18 cellular contexts compared by ENCODE assay signal in the genomic region with DNA sequence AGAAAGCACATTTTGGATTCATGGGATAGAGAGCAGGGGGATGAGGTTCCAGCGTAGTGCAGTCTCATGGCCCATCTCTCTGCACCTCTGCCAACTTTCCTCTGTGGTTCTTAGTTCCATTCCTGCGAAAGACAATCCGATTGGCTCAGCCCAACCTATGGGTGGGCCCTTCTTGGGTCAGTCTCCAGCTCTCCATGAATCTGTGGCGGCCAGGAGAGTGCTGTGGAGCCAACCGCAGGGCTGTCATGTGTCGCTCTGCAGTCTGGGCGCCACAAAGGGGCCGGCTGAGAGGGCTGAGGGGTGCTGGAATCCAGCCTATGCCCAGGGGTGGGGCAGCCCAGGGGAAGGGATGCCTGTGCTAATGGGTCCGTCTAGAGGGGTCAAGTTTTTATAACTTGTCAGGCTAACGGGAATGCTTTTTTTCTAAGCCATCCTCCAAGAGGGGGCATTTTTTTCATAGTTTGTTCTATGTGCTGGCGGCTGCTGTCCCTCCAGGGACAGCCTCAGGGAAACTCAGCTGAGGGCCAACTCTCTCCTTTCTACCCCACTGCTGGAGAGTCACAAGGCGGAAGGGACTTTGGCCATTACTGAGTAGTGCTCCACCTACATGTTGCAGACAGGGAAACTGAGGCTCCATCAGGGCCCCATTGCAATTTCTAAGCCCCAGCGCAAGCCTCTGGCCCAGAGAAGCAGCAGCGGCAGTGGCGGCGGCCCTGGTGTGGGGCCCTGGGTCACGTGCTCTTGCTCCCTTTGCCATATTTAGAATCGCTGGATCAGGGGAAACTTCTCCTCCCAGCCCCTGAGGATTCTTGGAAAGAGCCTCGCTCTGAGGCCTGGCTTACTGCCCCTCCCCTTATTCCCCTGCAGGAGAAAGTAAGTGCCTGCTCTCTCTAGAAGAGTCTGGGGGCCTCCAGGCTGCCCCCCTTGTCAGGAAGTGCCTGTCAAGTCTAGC. TPM values are rescaled to one million over a fixed set of nuclear protein-coding genes. Genes with fewer than 3 reads are reported as not detected.
DNase-seq lines count a peak whose midpoint lies in the region; ATAC-seq and TF ChIP-seq lines count a peak whose summit lies in the region.
"Had no signal": no experiment of that assay in that cellular context is flagged by ENCODE, and none has a peak within 500 bp of the region (broad histone marks: within the 10 kb centered on the region; RNA-seq: fewer than 3 reads in every experiment).

No MANE protein-coding gene starts in this region.

- H3K9ac ChIP-seq in adipocyte (ENCODE audit: low read length), result peak overlapping the region; percentile 39
- H3K9ac ChIP-seq in neuronal stem cell (ENCODE audit: low read depth, low read length, poor library complexity), result no peak overlapping the region

- CTCF ChIA-PET in CD8-positive, alpha-beta T cell (lab: Charles Lee), result interaction anchor here (1.3 to 1.7 kb wide), 2 partner anchors 33 to 43 kb away, joined by 4 to 5 read pairs; no protein-coding TSS in a partner anchor

- no peak overlapping the region for H3K4ac ChIP-seq in neuronal stem cell (ENCODE audit: low read length)

- peak overlapping the region; percentile 77 for H2BK15ac ChIP-seq in neuronal stem cell (ENCODE audit: low read length)

- H2BK120ac ChIP-seq in neuronal stem cell (ENCODE audit: low read depth, low read length), result no peak overlapping the region

- no peak overlapping the region for H2BK12ac ChIP-seq in neuronal stem cell (ENCODE audit: low read length)

- peak overlapping the region; percentile 16 for H3K18ac ChIP-seq in neuronal stem cell (ENCODE audit: low read length)

- no peak overlapping the region for H3K23ac ChIP-seq in neuronal stem cell (ENCODE audit: low read depth, low read length, poor library complexity)

- no peak overlapping the region for H3K27ac Mint-ChIP-seq in CD8-positive, alpha-beta T cell
- H3K27ac Mint-ChIP-seq: effector memory CD8-positive, alpha-beta T cell; HFFc6 had no signal

- no peak overlapping the region for H2BK5ac ChIP-seq in neuronal stem cell (ENCODE audit: low read length)

- intact Hi-C loops in heart left ventricle (cut with DNase I), result no loop called here
- intact Hi-C loops in tibial artery (cut with DNase I; ENCODE audit: low total_unique reads), result no loop called here
- intact Hi-C loops in CD8-positive, alpha-beta T cell (cut with DNase I, micrococcal nuclease), result no loop called here

- DNase-seq in adipocyte (ENCODE audit: low read depth) (no peak), heart left ventricle (peak in 4 of 5 donors; percentile 60 to 64 (median 63)), neuronal stem cell (ENCODE audit: low spot score) (no peak), tibial artery (peak; percentile 36 to 87), NAMALWA (ENCODE audit: low spot score) (no peak)
- no peak for DNase-seq in stimulated activated CD4-positive, alpha-beta T cell treated with anti-CD3 and anti-CD28 coated beads, Interleukin-4, amount 100 ng/mL, for 24 hours
- no peak for DNase-seq in CD8-positive, alpha-beta T cell
- DNase-seq: effector memory CD8-positive, alpha-beta T cell; EL; foreskin fibroblast; HFFc6; naive thymus-derived CD4-positive, alpha-beta T cell; NCI-H1694; stimulated activated naive CD8-positive, alpha-beta T cell treated with anti-CD3 and anti-CD28 coated beads, Interleukin-15, Interleukin-2, amounts not matched to agents 100 U/mL and 50 U/mL, for 24 hours had no signal

- H3K27me3 Mint-ChIP-seq in CD8-positive, alpha-beta T cell (ENCODE audit: low read depth), result no peaks in the 10 kb centered on the region
- H3K27me3 Mint-ChIP-seq: effector memory CD8-positive, alpha-beta T cell had no signal

- H3K4me3 ChIP-seq in adipocyte (ENCODE audit: low read length), result no peak overlapping the region
- peak overlapping the region in 2 of 12 donors; percentile 5 to 24 for H3K4me3 ChIP-seq in heart left ventricle
- no peak overlapping the region for H3K4me3 ChIP-seq in neuronal stem cell (ENCODE audit: low read length in 2 of 2)
- H3K4me3 ChIP-seq in tibial artery, result peak overlapping the region; percentile 11 to 27
- H3K4me3 ChIP-seq in CD8-positive, alpha-beta T cell (ENCODE audit: low read depth, low read length), result no peak overlapping the region

- no peak overlapping the region for H3K4me2 ChIP-seq in neuronal stem cell (ENCODE audit: insufficient read depth, low read length, poor library complexity, severe bottlenecking)

- peaks cover 22% of the 10 kb centered on the region for H3K4me1 Mint-ChIP-seq in CD8-positive, alpha-beta T cell (ENCODE audit: low read depth)

- H3K9me3 ChIP-seq in adipocyte (ENCODE audit: control insufficient read depth, low read length) (no peaks in the 10 kb centered on the region), heart left ventricle (no peaks in the 10 kb centered on the region), neuronal stem cell (replicated peaks in 1 of 2; ENCODE audit: control insufficient read depth in 2 of 2, insufficient read depth in 1 of 2, low read depth in 1 of 2, low read length in 2 of 2) (no peaks in the 10 kb centered on the region), tibial artery (no peaks in the 10 kb centered on the region)
- H3K9me3 ChIP-seq in CD8-positive, alpha-beta T cell (ENCODE audit: low read length), result no peaks in the 10 kb centered on the region

- POLR2A ChIA-PET in CD8-positive, alpha-beta T cell (lab: Charles Lee), result no interaction called here

- H3K36me3 Mint-ChIP-seq in CD8-positive, alpha-beta T cell, result no peaks in the 10 kb centered on the region

- TF ChIP-seq POLR2A in heart left ventricle (IDR thresholded peaks at IDR 0.05), result no peak

- no peak overlapping the region for H2AK5ac ChIP-seq in neuronal stem cell (ENCODE audit: low read depth, low read length)

- H3K4me1 ChIP-seq in adipocyte (ENCODE audit: control insufficient read depth, insufficient read depth, low read length), result peaks cover 24% of the 10 kb centered on the region
- peaks cover under 1 to 40% (median 32%) of the 10 kb centered on the region in 12 donors for H3K4me1 ChIP-seq in heart left ventricle
- H3K4me1 ChIP-seq in neuronal stem cell (ENCODE audit: control insufficient read depth in 2 of 2, insufficient read depth in 1 of 2, low read depth in 1 of 2, low read length in 2 of 2), result peaks cover 11 to 19% of the 10 kb centered on the region in 2 donors
- peaks cover 0 to 65% (median 46%) of the 10 kb centered on the region in 4 donors for H3K4me1 ChIP-seq in tibial artery
- H3K4me1 ChIP-seq in CD8-positive, alpha-beta T cell (ENCODE audit: insufficient read depth, low read length), result peaks cover 12% of the 10 kb centered on the region

- no peaks in the 10 kb centered on the region for H3K9me3 Mint-ChIP-seq in CD8-positive, alpha-beta T cell
- H3K9me3 Mint-ChIP-seq: central memory CD8-positive, alpha-beta T cell; effector memory CD8-positive, alpha-beta T cell; HFFc6 had no signal

- no peaks in the 10 kb centered on the region for H3K79me1 ChIP-seq in neuronal stem cell (ENCODE audit: low read depth, low read length)

- no peak overlapping the region for H4K91ac ChIP-seq in neuronal stem cell (ENCODE audit: low read depth, low read length, poor library complexity)

- peak overlapping the region in 11 of 12 donors; percentile 28 to 75 (median 40) for H3K27ac ChIP-seq in heart left ventricle
- no peak overlapping the region for H3K27ac ChIP-seq in neuronal stem cell (replicated peaks; ENCODE audit: low read length)
- H3K27ac ChIP-seq in tibial artery, result peak overlapping the region; percentile 70 to 85
- no peak overlapping the region for H3K27ac ChIP-seq in CD8-positive, alpha-beta T cell (ENCODE audit: low read depth, low read length)

- peak overlapping the region; percentile 57 for H2AFZ ChIP-seq in neuronal stem cell (ENCODE audit: low read length)

- 41 to 52% (median 51%) methylated on average over 18 to 19 of the region's 19 CpGs for WGBS in heart left ventricle, 4 donors
- no CpG with 5 or more reads among the region's 19 CpGs for WGBS in neuronal stem cell (ENCODE audit: extremely low coverage in 2 of 2, insufficient read length in 2 of 2, insufficient replicate concordance in 1 of 2), 2 donors

- H3K27me3 ChIP-seq in adipocyte (replicated peaks; ENCODE audit: control insufficient read depth, insufficient read depth, low read length) (peaks cover 6% of the 10 kb centered on the region), heart left ventricle (no peaks in the 10 kb centered on the region), neuronal stem cell (ENCODE audit: control insufficient read depth in 3 of 3, insufficient read depth in 3 of 3, low read depth in 1 of 3, low read length in 3 of 3) (peaks cover 0 to 53% (median 0%) of the 10 kb centered on the region in 3 experiments), tibial artery (no peaks in the 10 kb centered on the region)
- H3K27me3 ChIP-seq in CD8-positive, alpha-beta T cell (ENCODE audit: insufficient read depth, low read length), result no peaks in the 10 kb centered on the region

- ATAC-seq in heart left ventricle (peak; percentile 43 to 77 (median 68)), GM18520 (IDR thresholded peaks at IDR 0.05; ENCODE audit: unreplicated experiment) (no peak)
- no peak for ATAC-seq in CD8-positive, alpha-beta T cell
- ATAC-seq: activated CD4-positive, CD25-positive, alpha-beta regulatory T cell treated with anti-CD3 and anti-CD28 coated beads, Interleukin-2, amount 50 U/mL, for 24 hours; effector memory CD8-positive, alpha-beta T cell; naive thymus-derived CD4-positive, alpha-beta T cell; stimulated activated naive CD8-positive, alpha-beta T cell treated with anti-CD3 and anti-CD28 coated beads, Interleukin-15, Interleukin-2, amounts not matched to agents 100 U/mL and 50 U/mL, for 24 hours had no signal

- no peak overlapping the region for H3K4me3 Mint-ChIP-seq in CD8-positive, alpha-beta T cell
- H3K4me3 Mint-ChIP-seq: central memory CD8-positive, alpha-beta T cell; effector memory CD8-positive, alpha-beta T cell; HFFc6; naive thymus-derived CD4-positive, alpha-beta T cell had no signal

- no peak overlapping the region for H3K14ac ChIP-seq in neuronal stem cell (ENCODE audit: low read length)

- TF ChIP-seq CTCF in heart left ventricle (IDR thresholded peaks at IDR 0.05), result no peak
- no peak for TF ChIP-seq CTCF in tibial artery (IDR thresholded peaks at IDR 0.05)
- no peak for TF ChIP-seq CTCF in CD8-positive, alpha-beta T cell (IDR thresholded peaks at IDR 0.05)

- no peak overlapping the region for H4K8ac ChIP-seq in neuronal stem cell (ENCODE audit: low read depth, low read length)

- H3K36me3 ChIP-seq in adipocyte (ENCODE audit: control insufficient read depth, insufficient read depth, low read length, severe bottlenecking) (no peaks in the 10 kb centered on the region), heart left ventricle (no peaks in the 10 kb centered on the region), neuronal stem cell (replicated peaks in 1 of 2; ENCODE audit: control insufficient read depth in 2 of 2, insufficient read depth in 2 of 2, low read length in 2 of 2) (no peaks in the 10 kb centered on the region), tibial artery (no peaks in the 10 kb centered on the region)
- no peaks in the 10 kb centered on the region for H3K36me3 ChIP-seq in CD8-positive, alpha-beta T cell (ENCODE audit: insufficient read depth, low read length)

RNA-seq across cellular contexts. Expression of gene KCNQ4, which starts 23.4 kb away (rescaled TPM):
- 1 to 10 TPM; 1.3 to 4.4 (median 2.2) TPM for total RNA-seq in heart left ventricle
- polyA plus RNA-seq in heart left ventricle, result 1 to 10 TPM; 1.3 to 1.8 TPM
- polyA plus RNA-seq in neuronal stem cell (2013, experiment 1 of 2), result 3.1 TPM
- 3.2 TPM for polyA plus RNA-seq in neuronal stem cell (2013, experiment 2 of 2)
- under 1 TPM; 0.31 to 0.35 TPM for total RNA-seq in CD8-positive, alpha-beta T cell
- total RNA-seq: pulmonary artery endothelial cell had no signal

RNA-seq across cellular contexts. Expression of gene CITED4, which starts 55.2 kb away (rescaled TPM):
- 10 to 100 TPM; 23.7 to 49.5 (median 34.3) TPM for total RNA-seq in heart left ventricle
- polyA plus RNA-seq in heart left ventricle, result 10 to 100 TPM in 1 of 2 donors, 1 to 10 TPM in 1; 3.2 to 19.1 TPM
- polyA plus RNA-seq in neuronal stem cell (2013, experiment 1 of 2), result 17.7 TPM
- polyA plus RNA-seq in neuronal stem cell (2013, experiment 2 of 2), result 17.8 TPM
- total RNA-seq in CD8-positive, alpha-beta T cell, result 10 to 100 TPM; 31.4 to 34.2 TPM

Comparison
In these comparisons a context has a peak if more than half of its experiments do, and no peak if none do; other contexts are left out.
1. DNase-seq: peak in heart left ventricle (4 of 5) and tibial artery (2 of 2); none in adipocyte (single experiment), neuronal stem cell (single experiment), stimulated activated CD4-positive, alpha-beta T cell treated with anti-CD3 and anti-CD28 coated beads, Interleukin-4, amount 100 ng/mL, for 24 hours (single experiment), CD8-positive, alpha-beta T cell (0 of 7) and NAMALWA (single experiment).
2. H3K4me3 ChIP-seq: peak in tibial artery (2 of 2); none in adipocyte (single experiment), neuronal stem cell (0 of 2) and CD8-positive, alpha-beta T cell (single experiment).
3. ATAC-seq: peak in heart left ventricle (4 of 4); none in CD8-positive, alpha-beta T cell (single experiment) and GM18520 (single experiment).
4. H3K27ac ChIP-seq: peak in heart left ventricle (11 of 12) and tibial artery (2 of 2); none in neuronal stem cell (single experiment) and CD8-positive, alpha-beta T cell (single experiment).